ENCODE assay signal across 1 cellular context in genomic region chr1:109090415-109091195, GRCh38.
TF ChIP-seq lines count a peak whose summit lies in the region.

Gene TMEM167B, plus strand, starts transcription at chr1:109090764. Its CDS starts 109 bp downstream, at chr1:109090873.

TF ChIP-seq in K562, 482 proteins besides CTCF, POLR2A, EP300 and RAD21 (continued from another document and continues in another):
- TF ChIP-seq THRB (CRISPR knock-in tag; conservative IDR thresholded peaks at IDR 0.05) (no peak; the same call in 1 of the 2 replicates), ZNF551 (CRISPR knock-in tag; IDR thresholded peaks at IDR 0.05) (no peak), ZNF263 (CRISPR knock-in tag; IDR thresholded peaks at IDR 0.05; ENCODE audit: borderline replicate concordance) (peak; percentile 45; the same call in 1 of the 2 replicates), NFE2 (IDR thresholded peaks at IDR 0.05; ENCODE audit: low read depth) (peak; percentile 53), ZNF146 (CRISPR knock-in tag; IDR thresholded peaks at IDR 0.05; ENCODE audit: unreplicated experiment) (no peak), ZNF57 (CRISPR knock-in tag; IDR thresholded peaks at IDR 0.05) (no peak), RB1 (IDR thresholded peaks at IDR 0.05; ENCODE audit: low read depth) (peak; percentile 87), SMARCA4 (IDR thresholded peaks at IDR 0.05) (0 out of 2 replicates have a peak, but pooled peaks have one; percentile 72), CBX1 (IDR thresholded peaks at IDR 0.05; ENCODE audit: low read depth) (peak; percentile 41; the same call in 1 of the 2 replicates), HDAC3 (IDR thresholded peaks at IDR 0.05; ENCODE audit: borderline replicate concordance, partially characterized antibody) (peak; percentile 69), NCOA1 (IDR thresholded peaks at IDR 0.05; ENCODE audit: low read depth) (no peak), ETV6 (IDR thresholded peaks at IDR 0.05; ENCODE audit: borderline replicate concordance in 1 of 2, low read depth in 2 of 2, low read length in 1 of 2) (no peak), ETV6 (CRISPR knock-in tag; IDR thresholded peaks at IDR 0.05; ENCODE audit: borderline replicate concordance) (no peak), ZNF175 (CRISPR knock-in tag; IDR thresholded peaks at IDR 0.05; ENCODE audit: low read depth) (no peak), ZNF511 (CRISPR knock-in tag; IDR thresholded peaks at IDR 0.05) (peak; percentile 79), MBD2 (IDR thresholded peaks at IDR 0.05; ENCODE audit: borderline replicate concordance, low read depth) (peak; percentile 86), HINFP (tag; conservative IDR thresholded peaks at IDR 0.05; ENCODE audit: low read depth) (no peak), HOMEZ (CRISPR knock-in tag; IDR thresholded peaks at IDR 0.05) (0 out of 2 replicates have a peak, but pooled peaks have one; percentile 13), ZFP91 (CRISPR knock-in tag; IDR thresholded peaks at IDR 0.05) (no peak), IRF2 (CRISPR knock-in tag; IDR thresholded peaks at IDR 0.05) (no peak), HNRNPLL (IDR thresholded peaks at IDR 0.05; ENCODE audit: low read depth, low read length, poor library complexity, severe bottlenecking) (peak; percentile 95), MAZ (CRISPR knock-in tag; conservative IDR thresholded peaks at IDR 0.05 in 1 of 2, IDR thresholded peaks at IDR 0.05 in 1 of 2) (peak; percentile 91 to 95), POU5F1 (IDR thresholded peaks at IDR 0.05; ENCODE audit: borderline replicate concordance, low read depth, low read length, partially characterized antibody) (no peak), GABPA (tag; conservative IDR thresholded peaks at IDR 0.05; ENCODE audit: low read depth) (peak; percentile 61), ZNF253 (CRISPR knock-in tag; conservative IDR thresholded peaks at IDR 0.05) (no peak), GTF2B (IDR thresholded peaks at IDR 0.05; ENCODE audit: extremely low read depth, insufficient read length) (no peak), GABPB1 (CRISPR knock-in tag; IDR thresholded peaks at IDR 0.05) (peak; percentile 88), MLLT1 (IDR thresholded peaks at IDR 0.05) (peak in 1 of 2 experiments; percentile 100; a peak in 2 of 4 replicates), PYGO2 (tag; IDR thresholded peaks at IDR 0.05) (no peak), DLX4 (CRISPR knock-in tag; IDR thresholded peaks at IDR 0.05) (no peak), DPF2 (IDR thresholded peaks at IDR 0.05) (no peak; the same call in none of the 2 replicates), CREB5 (CRISPR knock-in tag; IDR thresholded peaks at IDR 0.05) (no peak), CCNT2 (IDR thresholded peaks at IDR 0.05; ENCODE audit: borderline replicate concordance, extremely low read depth, insufficient read length, low read depth, low read length) (no peak), FOXA3 (CRISPR knock-in tag; conservative IDR thresholded peaks at IDR 0.05 in 1 of 2, IDR thresholded peaks at IDR 0.05 in 1 of 2) (peak; percentile 81 to 95), SNIP1 (IDR thresholded peaks at IDR 0.05; ENCODE audit: low read depth) (0 out of 2 replicates have a peak, but pooled peaks have one; percentile 26), KDM2B (CRISPR knock-in tag; IDR thresholded peaks at IDR 0.05) (peak; percentile 14), HOXB6 (CRISPR knock-in tag; IDR thresholded peaks at IDR 0.05; ENCODE audit: borderline replicate concordance) (no peak), PCBP1 (IDR thresholded peaks at IDR 0.05; ENCODE audit: low read depth, low read length, poor library complexity, severe bottlenecking) (no peak), ZEB2 (IDR thresholded peaks at IDR 0.05) (peak; percentile 92), MAFG (tag; conservative IDR thresholded peaks at IDR 0.05) (no peak), NFE2L1 (tag; IDR thresholded peaks at IDR 0.05; ENCODE audit: borderline replicate concordance, low read depth) (no peak), ZNF436 (CRISPR knock-in tag; IDR thresholded peaks at IDR 0.05) (no peak), KLF1 (tag; IDR thresholded peaks at IDR 0.05) (no peak), CEBPZ (IDR thresholded peaks at IDR 0.05; ENCODE audit: borderline replicate concordance, low read depth, low read length) (peak; percentile 72; the same call in 1 of the 2 replicates), ZKSCAN1 (IDR thresholded peaks at IDR 0.05; ENCODE audit: low read depth, low read length) (0 out of 2 replicates have a peak, but pooled peaks have one; percentile 44), ZBTB17 (CRISPR knock-in tag; IDR thresholded peaks at IDR 0.05) (peak; percentile 100), ILK (tag; IDR thresholded peaks at IDR 0.05; ENCODE audit: borderline replicate concordance, low read depth) (no peak), TEAD2 (tag; IDR thresholded peaks at IDR 0.05) (no peak), KDM1A (IDR thresholded peaks at IDR 0.05) (no peak), KAT7 (CRISPR knock-in tag; IDR thresholded peaks at IDR 0.05; ENCODE audit: borderline replicate concordance) (peak; percentile 96; the same call in 1 of the 2 replicates), ELK1 (CRISPR knock-in tag; IDR thresholded peaks at IDR 0.05) (no peak), ERF (CRISPR knock-in tag; IDR thresholded peaks at IDR 0.05) (no peak), MXI1 (IDR thresholded peaks at IDR 0.05; ENCODE audit: low read depth, low read length) (peak; percentile 81; the same call in 1 of the 2 replicates)
